In the genomic region with DNA sequence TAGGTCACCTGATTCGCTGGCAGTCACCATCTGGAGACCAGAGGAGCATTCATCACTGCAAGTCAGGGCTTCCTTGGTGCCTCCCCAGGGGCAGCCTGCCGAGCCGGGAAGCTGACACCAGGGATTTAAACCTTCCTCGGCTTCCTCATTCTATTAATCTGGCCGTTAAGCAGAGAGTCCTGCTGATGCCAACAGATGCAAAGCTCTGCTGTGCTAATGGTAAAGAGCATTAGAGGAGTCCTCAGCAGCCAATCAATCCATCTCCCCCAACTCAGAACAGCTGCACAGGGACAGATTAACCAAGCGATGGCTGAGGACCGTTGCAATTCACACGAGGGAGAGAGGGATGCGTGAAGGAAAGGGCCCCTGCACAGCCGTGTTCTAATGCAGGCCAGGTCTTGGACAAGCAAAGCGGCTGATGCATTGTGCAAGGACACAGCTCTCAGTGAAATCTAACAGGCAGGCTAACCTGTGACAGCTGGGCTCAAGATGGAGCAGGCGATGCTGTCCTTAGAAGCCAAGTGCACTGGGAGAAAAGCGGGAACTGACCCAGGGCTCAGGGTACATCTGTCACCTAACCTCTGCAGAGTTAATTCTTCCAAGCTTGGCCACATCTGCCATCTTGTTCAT, we compare ENCODE assay signal across 21 cellular contexts.
DNase-seq lines count a peak whose midpoint lies in the region; ATAC-seq and TF ChIP-seq lines count a peak whose summit lies in the region.
"Had no signal": no experiment of that assay in that cellular context is flagged by ENCODE, and none has a peak within 500 bp of the region (broad histone marks: within the 10 kb centered on the region; RNA-seq: fewer than 3 reads in every experiment).

No MANE protein-coding gene starts in this region.

- H3K23ac ChIP-seq in H9 (ENCODE audit: insufficient read length, low read depth, low read length) = no peak overlapping the region

- H3K4me1 Mint-ChIP-seq in H9 (peaks cover 9 to 35% of the 10 kb centered on the region in 2 experiments), GM23338 (peaks cover 10% of the 10 kb centered on the region)

- no CpG with 5 or more reads among the region's 13 CpGs for WGBS in H9 (ENCODE audit: extremely low coverage, insufficient read length, low lambda C conversion rate)

- no peaks in the 10 kb centered on the region for H3K9me2 ChIP-seq in neural cell (ENCODE audit: insufficient read depth, low read length)
- H3K9me2 ChIP-seq in GM23338 (ENCODE audit: insufficient read depth) = no peaks in the 10 kb centered on the region

- H2AFZ ChIP-seq in H9 (ENCODE audit: low read length) (no peak overlapping the region), neural cell (ENCODE audit: low read depth, low read length) (no peak overlapping the region), GM23338 (no peak overlapping the region)
- H2AFZ ChIP-seq: parathyroid adenoma had no signal

- no peaks in the 10 kb centered on the region for H3K9me3 ChIP-seq in BLaER1
- H3K9me3 ChIP-seq in H9 (ENCODE audit: control insufficient read depth, low read depth, low read length) = no peaks in the 10 kb centered on the region
- no peaks in the 10 kb centered on the region for H3K9me3 ChIP-seq in neural cell (ENCODE audit: low read length)
- H3K9me3 ChIP-seq: HAP-1, heart right ventricle had no signal

- H3K36me3 Mint-ChIP-seq in H9 (ENCODE audit: insufficient read depth in 1 of 3, low read depth in 3 of 3) (peaks cover 0 to 4% (median 4%) of the 10 kb centered on the region in 3 experiments; a peak in 4 of 7 replicates), GM23338 (ENCODE audit: low read depth) (no peaks in the 10 kb centered on the region)

- H3K4me1 ChIP-seq in BLaER1 (peaks cover 100% of the 10 kb centered on the region), H9 (ENCODE audit: insufficient read depth, low read length) (peaks cover 3% of the 10 kb centered on the region; the same call in 1 of the 2 replicates), GM23338 (ENCODE audit: insufficient read depth) (peaks cover 2% of the 10 kb centered on the region; the same call in 1 of the 2 replicates)
- H3K4me1 ChIP-seq: HAP-1 had no signal

- H4K20me1 ChIP-seq in BLaER1 (no peaks in the 10 kb centered on the region), H9 (ENCODE audit: control insufficient read depth, insufficient read depth, insufficient read length) (no peaks in the 10 kb centered on the region), neural cell (ENCODE audit: insufficient read depth) (no peaks in the 10 kb centered on the region), GM23338 (replicated peaks; ENCODE audit: insufficient read depth) (no peaks in the 10 kb centered on the region)

- H3F3A ChIP-seq in neural cell (ENCODE audit: insufficient read depth, low read length, poor library complexity, severe bottlenecking) (no peaks in the 10 kb centered on the region), GM23338 (replicated peaks; ENCODE audit: low read depth) (no peaks in the 10 kb centered on the region)

- no peak overlapping the region for H2BK20ac ChIP-seq in H9 (ENCODE audit: low read depth, low read length, poor library complexity, severe bottlenecking)

- no peak for ATAC-seq in GM23338
- ATAC-seq: left lobe of liver, sciatic nerve had no signal

- H3K4me2 ChIP-seq in BLaER1 (peak overlapping the region; percentile 76), H9 (ENCODE audit: insufficient read depth, insufficient read length, low read length) (no peak overlapping the region), neural cell (ENCODE audit: low read length) (no peak overlapping the region), GM23338 (no peak overlapping the region)

- H3K56ac ChIP-seq in H9 (ENCODE audit: insufficient read length, low read depth, low read length) = no peak overlapping the region

- no peak overlapping the region for H2BK120ac ChIP-seq in H9 (ENCODE audit: low read depth, low read length, poor library complexity, severe bottlenecking)

- H3K4ac ChIP-seq in H9 (ENCODE audit: low read depth, low read length) = no peak overlapping the region

- H3K18ac ChIP-seq in H9 (ENCODE audit: insufficient read length, low read depth, low read length) = no peak overlapping the region

- H3K27me3 ChIP-seq in BLaER1 (no peaks in the 10 kb centered on the region), H9 (ENCODE audit: insufficient read depth, low read length) (no peaks in the 10 kb centered on the region), neural cell (ENCODE audit: insufficient read depth, low read depth, low read length) (no peaks in the 10 kb centered on the region), GM23338 (ENCODE audit: insufficient read depth) (no peaks in the 10 kb centered on the region)
- H3K27me3 ChIP-seq: heart right ventricle had no signal

- H2BK12ac ChIP-seq in H9 (ENCODE audit: insufficient read length, low read depth, low read length) = no peak overlapping the region

- H2AK5ac ChIP-seq in H9 (ENCODE audit: insufficient read length, low read length) = no peak overlapping the region

- no peak for TF ChIP-seq RAD21 in neural cell (conservative IDR thresholded peaks at IDR 0.05)

- H3K27me3 Mint-ChIP-seq in H9 (ENCODE audit: low read depth) (no peaks in the 10 kb centered on the region), GM23338 (ENCODE audit: insufficient read depth, low read depth, poor library complexity) (peaks cover 7% of the 10 kb centered on the region)
- H3K27me3 Mint-ChIP-seq: naive B cell had no signal

- H3K79me2 ChIP-seq in H9 (ENCODE audit: insufficient read depth, low read length) (no peaks in the 10 kb centered on the region), neural cell (replicated peaks; ENCODE audit: insufficient read depth, low read length) (no peaks in the 10 kb centered on the region), GM23338 (replicated peaks; ENCODE audit: insufficient read depth) (0 out of 2 replicates have a peak, but pooled peaks cover 10% of the 10 kb centered on the region)
- H3K79me2 ChIP-seq: parathyroid adenoma had no signal

- no peak overlapping the region; the same call in 1 of the 2 replicates for H3K14ac ChIP-seq in H9 (ENCODE audit: insufficient read depth, low read length)

- TF ChIP-seq CTCF in H9 (conservative IDR thresholded peaks at IDR 0.05) (no peak), neural cell (IDR thresholded peaks at IDR 0.05; ENCODE audit: poor library complexity, severe bottlenecking) (no peak), GM23338 (conservative IDR thresholded peaks at IDR 0.05; ENCODE audit: low read depth in 2 of 2) (no peak)

- H4K5ac ChIP-seq in H9 (ENCODE audit: insufficient read length, low read depth, low read length) = no peak overlapping the region

- H3K9ac ChIP-seq in BLaER1 = peak overlapping the region; percentile 6; the same call in 1 of the 2 replicates
- H3K9ac ChIP-seq in H9 (ENCODE audit: extremely low read depth, insufficient read length, low read length) = no peak overlapping the region
- peak overlapping the region; percentile 26 for H3K9ac ChIP-seq in neural cell (ENCODE audit: low read length)
- H3K9ac ChIP-seq: parathyroid adenoma had no signal

- no peak overlapping the region for H4K8ac ChIP-seq in H9 (replicated peaks; ENCODE audit: insufficient read length, low read depth, low read length)

- H3K23me2 ChIP-seq in H9 (ENCODE audit: insufficient read length, low read depth, low read length, poor library complexity, severe bottlenecking) = no peaks in the 10 kb centered on the region

- no peak for TF ChIP-seq EP300 in neural cell (conservative IDR thresholded peaks at IDR 0.05; ENCODE audit: poor library complexity, severe bottlenecking)

- no peak overlapping the region for H3K4me3 Mint-ChIP-seq in H9
- no peak overlapping the region for H3K4me3 Mint-ChIP-seq in GM23338
- H3K4me3 Mint-ChIP-seq: activated naive CD4-positive, alpha-beta T cell treated with anti-CD3 and anti-CD28 coated beads for 36 hours; naive B cell had no signal

- no peak overlapping the region for H4K91ac ChIP-seq in H9 (ENCODE audit: insufficient read length, low read depth, low read length)

- H3K4me3 ChIP-seq in BLaER1 = no peak overlapping the region
- H3K4me3 ChIP-seq in neural cell (ENCODE audit: low read length) = no peak overlapping the region
- no peak overlapping the region for H3K4me3 ChIP-seq in GM23338
- H3K4me3 ChIP-seq: HAP-1, heart right ventricle had no signal

- H3K79me1 ChIP-seq in H9 (ENCODE audit: insufficient read depth, low read depth, low read length, poor library complexity, severe bottlenecking) = no peaks in the 10 kb centered on the region

- DNase-seq in H9 = no peak
- peak; percentile 99 for DNase-seq in NCI-H82 treated with DMSO at 0.1 percent for 48 hours (lab: John Stamatoyannopoulos, UW; ENCODE audit: unreplicated experiment)
- no peak for DNase-seq in GM23338 (ENCODE audit: low spot score)
- no peak for DNase-seq in islet precursor cell
- no peak for DNase-seq in T-helper 1 cell
- DNase-seq: activated naive CD4-positive, alpha-beta T cell treated with anti-CD3 and anti-CD28 coated beads for 36 hours; activated T-cell treated with anti-CD3 and anti-CD28 coated beads, Interleukin-2, amount 50 U/mL, for 48 hours; caudate nucleus; DMS153; heart right ventricle; naive B cell; RPMI8226; stimulated activated CD4-positive, alpha-beta T cell treated with anti-CD3 and anti-CD28 coated beads, Interleukin-15, amount 100 ng/mL, for 24 hours; trophoblast cell had no signal

- H3K27ac ChIP-seq in BLaER1 = peak overlapping the region; percentile 80
- no peak overlapping the region for H3K27ac ChIP-seq in H9 (ENCODE audit: insufficient read length, low read depth, low read length)
- peak overlapping the region; percentile 28 for H3K27ac ChIP-seq in neural cell (ENCODE audit: low read length)
- H3K27ac ChIP-seq in GM23338 (ENCODE audit: low read depth) = no peak overlapping the region
- H3K27ac ChIP-seq: epithelial cell of prostate, heart right ventricle, parathyroid adenoma had no signal

- H3K36me3 ChIP-seq in BLaER1 = peaks cover 32% of the 10 kb centered on the region
- H3K36me3 ChIP-seq in neural cell (ENCODE audit: insufficient read depth, low read length) = no peaks in the 10 kb centered on the region
- no peaks in the 10 kb centered on the region for H3K36me3 ChIP-seq in GM23338 (ENCODE audit: insufficient read depth)
- H3K36me3 ChIP-seq: HAP-1, heart right ventricle had no signal

- peak overlapping the region in 2 of 3 experiments; percentile 4 to 11; a peak in 2 of 7 replicates for H3K27ac Mint-ChIP-seq in H9
- H3K27ac Mint-ChIP-seq in GM23338 = no peak overlapping the region
- H3K27ac Mint-ChIP-seq: activated naive CD4-positive, alpha-beta T cell treated with anti-CD3 and anti-CD28 coated beads for 36 hours had no signal

- H2BK5ac ChIP-seq in H9 (ENCODE audit: insufficient read length, low read length) = no peak overlapping the region

- no peak overlapping the region for H3T11ph ChIP-seq in H9 (ENCODE audit: low read length)

- no peak overlapping the region for H2BK15ac ChIP-seq in H9 (ENCODE audit: low read depth, low read length)

- H3K9me3 Mint-ChIP-seq in H9 = no peaks in the 10 kb centered on the region
- H3K9me3 Mint-ChIP-seq in GM23338 = no peaks in the 10 kb centered on the region
- H3K9me3 Mint-ChIP-seq: activated naive CD4-positive, alpha-beta T cell treated with anti-CD3 and anti-CD28 coated beads for 36 hours; naive B cell had no signal

TF ChIP-seq in neural cell, 6 proteins besides CTCF, POLR2A, EP300 and RAD21 (continues in another document):
- no peak for TF ChIP-seq EZH2 (IDR thresholded peaks at IDR 0.05; ENCODE audit: borderline replicate concordance, insufficient read depth, low read length, poor library complexity, severe bottlenecking)

TF ChIP-seq in GM23338, 12 proteins besides CTCF, POLR2A, EP300 and RAD21 (continues in another document):
- no peak for TF ChIP-seq NANOG (IDR thresholded peaks at IDR 0.05; ENCODE audit: borderline replicate concordance)

Comparison
In these comparisons a context has a peak if more than half of its experiments do, and no peak if none do; other contexts are left out.
1. H3K27ac ChIP-seq: peak in BLaER1 (single experiment) and neural cell (single experiment); none in H9 (single experiment) and GM23338 (single experiment).